20 cellular contexts compared by ENCODE assay signal in the genomic region with DNA sequence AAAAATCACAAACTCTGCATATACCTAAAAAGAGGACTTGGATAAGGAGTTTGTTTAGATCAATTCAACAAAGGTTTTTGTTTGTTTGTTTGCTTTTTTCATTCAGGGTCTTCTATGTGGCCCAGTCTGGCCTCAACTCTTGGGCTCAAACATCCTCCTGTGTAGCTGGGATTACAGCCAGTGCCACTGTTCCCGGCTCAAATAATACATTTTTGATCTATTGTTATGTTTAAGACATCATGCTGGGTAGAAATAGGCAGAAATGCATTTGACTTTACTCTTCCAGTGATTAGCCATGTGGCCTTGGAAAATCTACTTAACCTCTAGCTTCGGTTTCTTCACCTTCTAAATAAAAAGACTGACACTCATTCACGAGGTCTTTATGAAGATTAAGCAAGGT. TPM values are rescaled to one million over a fixed set of nuclear protein-coding genes. Genes with fewer than 3 reads are reported as not detected.
A peak's percentile ranks its signal among the peaks of the same experiment; 100 is the strongest.
DNase-seq lines count a peak whose midpoint lies in the region; ATAC-seq and TF ChIP-seq lines count a peak whose summit lies in the region.
"Had no signal": no experiment of that assay in that cellular context is flagged by ENCODE, and none has a peak within 500 bp of the region (broad histone marks: within the 10 kb centered on the region; RNA-seq: fewer than 3 reads in every experiment).

No MANE protein-coding gene starts in this region.

- H3K4me3 ChIP-seq in colonic mucosa (no peak overlapping the region), neural progenitor cell (no peak overlapping the region)
- H3K4me3 ChIP-seq: A549, K562 had no signal

- TF ChIP-seq CTCF in colonic mucosa (IDR thresholded peaks at IDR 0.05) = no peak
- TF ChIP-seq CTCF in neural progenitor cell (IDR thresholded peaks at IDR 0.05) = no peak

- H3K27ac ChIP-seq in colonic mucosa (peak overlapping the region; percentile 45), neural progenitor cell (no peak overlapping the region)
- H3K27ac ChIP-seq: A549 had no signal

- POLR2A ChIA-PET in activated naive CD8-positive, alpha-beta T cell treated with anti-CD3 and anti-CD28 coated beads, Interleukin-2, amount 10 ng/mL, durations not matched to agents 7 days and 5 days (lab: Charles Lee) = interaction anchor here (4.2 kb wide), 1 partner anchor 11 kb away, joined by 14 read pairs; a partner anchor contains a TSS

- H3K27me3 ChIP-seq in colonic mucosa (no peaks in the 10 kb centered on the region), neural progenitor cell (no peaks in the 10 kb centered on the region)

- H3K27me3 Mint-ChIP-seq in activated naive CD8-positive, alpha-beta T cell treated with anti-CD3 and anti-CD28 coated beads, Interleukin-2, amount 10 ng/mL, durations not matched to agents 7 days and 5 days = no peaks in the 10 kb centered on the region
- H3K27me3 Mint-ChIP-seq in activated naive CD8-positive, alpha-beta T cell treated with anti-CD3 and anti-CD28 coated beads, Interleukin-2, amount 50 U/mL, for 24 hours = no peaks in the 10 kb centered on the region
- H3K27me3 Mint-ChIP-seq in neural progenitor cell (ENCODE audit: insufficient read depth, low read depth) = peaks cover 5% of the 10 kb centered on the region
- H3K27me3 Mint-ChIP-seq: B cell had no signal

- intact Hi-C loops in colonic mucosa (cut with DNase I) = no loop called here

- no peak overlapping the region for H2AFZ ChIP-seq in neural progenitor cell (replicated peaks)

- peaks cover 12% of the 10 kb centered on the region for H3F3A ChIP-seq in neural progenitor cell (ENCODE audit: low read depth)

- H3K4me1 ChIP-seq in colonic mucosa (no peaks in the 10 kb centered on the region), neural progenitor cell (peaks cover 33% of the 10 kb centered on the region)
- H3K4me1 ChIP-seq: A549 had no signal

- H3K4me3 Mint-ChIP-seq in activated naive CD8-positive, alpha-beta T cell treated with anti-CD3 and anti-CD28 coated beads, Interleukin-2, amount 10 ng/mL, durations not matched to agents 7 days and 5 days = no peak overlapping the region
- H3K4me3 Mint-ChIP-seq in activated naive CD8-positive, alpha-beta T cell treated with anti-CD3 and anti-CD28 coated beads, Interleukin-2, amount 50 U/mL, for 24 hours = no peak overlapping the region
- H3K4me3 Mint-ChIP-seq in neural progenitor cell = no peak overlapping the region
- H3K4me3 Mint-ChIP-seq: B cell had no signal

- H3K9me3 ChIP-seq in colonic mucosa (no peaks in the 10 kb centered on the region), neural progenitor cell (ENCODE audit: low read depth) (no peaks in the 10 kb centered on the region)
- H3K9me3 ChIP-seq: A549 had no signal

- H3K4me1 Mint-ChIP-seq in activated naive CD8-positive, alpha-beta T cell treated with anti-CD3 and anti-CD28 coated beads, Interleukin-2, amount 10 ng/mL, durations not matched to agents 7 days and 5 days = peaks cover 30% of the 10 kb centered on the region
- peaks cover 58% of the 10 kb centered on the region for H3K4me1 Mint-ChIP-seq in activated naive CD8-positive, alpha-beta T cell treated with anti-CD3 and anti-CD28 coated beads, Interleukin-2, amount 50 U/mL, for 24 hours
- peaks cover 29% of the 10 kb centered on the region for H3K4me1 Mint-ChIP-seq in neural progenitor cell

- no peaks in the 10 kb centered on the region for H3K9me3 Mint-ChIP-seq in activated naive CD8-positive, alpha-beta T cell treated with anti-CD3 and anti-CD28 coated beads, Interleukin-2, amount 10 ng/mL, durations not matched to agents 7 days and 5 days
- H3K9me3 Mint-ChIP-seq in activated naive CD8-positive, alpha-beta T cell treated with anti-CD3 and anti-CD28 coated beads, Interleukin-2, amount 50 U/mL, for 24 hours = no peaks in the 10 kb centered on the region
- peaks cover 24% of the 10 kb centered on the region for H3K9me3 Mint-ChIP-seq in neural progenitor cell

- no peaks in the 10 kb centered on the region for H3K36me3 ChIP-seq in colonic mucosa
- no peaks in the 10 kb centered on the region for H3K36me3 ChIP-seq in neural progenitor cell

- H3K27ac Mint-ChIP-seq in activated naive CD8-positive, alpha-beta T cell treated with anti-CD3 and anti-CD28 coated beads, Interleukin-2, amount 10 ng/mL, durations not matched to agents 7 days and 5 days = peak overlapping the region; percentile 10
- H3K27ac Mint-ChIP-seq in activated naive CD8-positive, alpha-beta T cell treated with anti-CD3 and anti-CD28 coated beads, Interleukin-2, amount 50 U/mL, for 24 hours = no peak overlapping the region
- no peak overlapping the region for H3K27ac Mint-ChIP-seq in neural progenitor cell
- H3K27ac Mint-ChIP-seq: B cell had no signal

- peaks cover 7% of the 10 kb centered on the region for H3K36me3 Mint-ChIP-seq in activated naive CD8-positive, alpha-beta T cell treated with anti-CD3 and anti-CD28 coated beads, Interleukin-2, amount 10 ng/mL, durations not matched to agents 7 days and 5 days
- H3K36me3 Mint-ChIP-seq in activated naive CD8-positive, alpha-beta T cell treated with anti-CD3 and anti-CD28 coated beads, Interleukin-2, amount 50 U/mL, for 24 hours (ENCODE audit: low read depth) = peaks cover 2% of the 10 kb centered on the region
- H3K36me3 Mint-ChIP-seq in neural progenitor cell = peaks cover 34% of the 10 kb centered on the region

- peak overlapping the region; percentile 46 for H3K4me2 ChIP-seq in neural progenitor cell
- H3K4me2 ChIP-seq: A549 had no signal

- DNase-seq in activated naive CD8-positive, alpha-beta T cell treated with anti-CD3 and anti-CD28 coated beads, Interleukin-2, amount 10 ng/mL, durations not matched to agents 7 days and 5 days = no peak
- DNase-seq in activated naive CD8-positive, alpha-beta T cell treated with anti-CD3 and anti-CD28 coated beads, Interleukin-2, amount 50 U/mL, for 24 hours = no peak
- DNase-seq in colonic mucosa (no peak), neural progenitor cell (ENCODE audit: low spot score) (no peak), cerebellar nuclear complex (lab: John Stamatoyannopoulos, UW) (no peak), C1 segment of cervical spinal cord (lab: John Stamatoyannopoulos, UW) (no peak)
- DNase-seq: DMS53, GDM1, MM.1S, NCI-H1092, NCI-H1436, NCI-H2029, NCI-H524 treated with DMSO at 0.1 percent for 48 hours, NCI-H82, SIG-M5 had no signal

- peaks cover 91% of the 10 kb centered on the region for H4K20me1 ChIP-seq in neural progenitor cell (ENCODE audit: low read depth)

- no peak for ATAC-seq in activated naive CD8-positive, alpha-beta T cell treated with anti-CD3 and anti-CD28 coated beads, Interleukin-2, amount 10 ng/mL, durations not matched to agents 7 days and 5 days (ENCODE audit: low read depth)
- no peak for ATAC-seq in activated naive CD8-positive, alpha-beta T cell treated with anti-CD3 and anti-CD28 coated beads, Interleukin-2, amount 50 U/mL, for 24 hours
- no peak for ATAC-seq in GM19455 (IDR thresholded peaks at IDR 0.05; ENCODE audit: unreplicated experiment)
- ATAC-seq: A549, K562, Panc1 had no signal

- peaks cover 100% of the 10 kb centered on the region for H3K79me2 ChIP-seq in neural progenitor cell (ENCODE audit: low read depth)

- H3K9ac ChIP-seq in colonic mucosa (ENCODE audit: low read depth in 2 of 2, low read length in 2 of 2) = peak overlapping the region in 1 of 2 donors; percentile 43
- no peak overlapping the region for H3K9ac ChIP-seq in neural progenitor cell

RNA-seq across cellular contexts. Expression of a gene that starts 11.5 kb away (rescaled TPM):
- total RNA-seq in activated naive CD8-positive, alpha-beta T cell treated with anti-CD3 and anti-CD28 coated beads, Interleukin-2, amount 10 ng/mL, durations not matched to agents 7 days and 5 days = 10 to 100 TPM; 11.7 to 13.6 TPM
- 10 to 100 TPM; 59.0 to 83.3 TPM for total RNA-seq in colonic mucosa
- total RNA-seq in neural progenitor cell (ENCODE audit: low replicate concordance) = 57.2 and 101 TPM in 2 replicates
